10 cellular contexts compared by ENCODE assay signal in genomic region chr11:59263225-59263894, GRCh38. TPM values are rescaled to one million over a fixed set of nuclear protein-coding genes. Genes with fewer than 3 reads are reported as not detected.
A peak's percentile ranks its signal among the peaks of the same experiment; 100 is the strongest.
DNase-seq lines count a peak whose midpoint lies in the region; ATAC-seq and TF ChIP-seq lines count a peak whose summit lies in the region.
"Had no signal": no experiment of that assay in that cellular context is flagged by ENCODE, and none has a peak within 500 bp of the region (broad histone marks: within the 10 kb centered on the region; RNA-seq: fewer than 3 reads in every experiment).

No MANE protein-coding gene starts in this region.

- WGBS in suprapubic skin, result 82% methylated on average over 2 of the region's 9 CpGs

- H3K9me3 Mint-ChIP-seq in activated CD8-positive, alpha-beta T cell treated with anti-CD3 and anti-CD28 coated beads, Interleukin-2, amount 10 ng/mL, durations not matched to agents 7 days and 5 days (ENCODE audit: insufficient read depth), result no peaks in the 10 kb centered on the region
- no peaks in the 10 kb centered on the region for H3K9me3 Mint-ChIP-seq in nephron progenitor cell

- TF ChIP-seq CTCF in nephron progenitor cell (IDR thresholded peaks at IDR 0.05) (no peak), suprapubic skin (IDR thresholded peaks at IDR 0.05) (no peak)

- no peaks in the 10 kb centered on the region for H3K4me1 Mint-ChIP-seq in activated CD8-positive, alpha-beta T cell treated with anti-CD3 and anti-CD28 coated beads, Interleukin-2, amount 10 ng/mL, durations not matched to agents 7 days and 5 days (ENCODE audit: low read depth)
- peaks cover 4% of the 10 kb centered on the region for H3K4me1 Mint-ChIP-seq in nephron progenitor cell

- POLR2A ChIA-PET in activated CD8-positive, alpha-beta T cell treated with anti-CD3 and anti-CD28 coated beads, Interleukin-2, amount 10 ng/mL, durations not matched to agents 7 days and 5 days (lab: Charles Lee), result no interaction called here

- no peak overlapping the region for H3K27ac Mint-ChIP-seq in activated CD8-positive, alpha-beta T cell treated with anti-CD3 and anti-CD28 coated beads, Interleukin-2, amount 10 ng/mL, durations not matched to agents 7 days and 5 days
- no peak overlapping the region for H3K27ac Mint-ChIP-seq in nephron progenitor cell

- no peak for TF ChIP-seq POLR2A in suprapubic skin (IDR thresholded peaks at IDR 0.05)

- TF ChIP-seq EP300 in suprapubic skin (IDR thresholded peaks at IDR 0.05), result no peak

- H3K36me3 ChIP-seq in suprapubic skin, result no peaks in the 10 kb centered on the region

- H3K4me3 Mint-ChIP-seq in activated CD8-positive, alpha-beta T cell treated with anti-CD3 and anti-CD28 coated beads, Interleukin-2, amount 10 ng/mL, durations not matched to agents 7 days and 5 days, result no peak overlapping the region
- no peak overlapping the region for H3K4me3 Mint-ChIP-seq in nephron progenitor cell

- no peaks in the 10 kb centered on the region for H3K9me3 ChIP-seq in suprapubic skin

- no peaks in the 10 kb centered on the region for H3K27me3 ChIP-seq in suprapubic skin

- CTCF ChIA-PET in activated CD8-positive, alpha-beta T cell treated with anti-CD3 and anti-CD28 coated beads, Interleukin-2, amount 10 ng/mL, durations not matched to agents 7 days and 5 days (lab: Charles Lee), result interaction anchor here (0.9 to 1.3 kb wide), 3 partner anchors 10 to 166 kb away, joined by 3 to 5 read pairs (median 4); no protein-coding TSS in a partner anchor

- no peak overlapping the region for H3K27ac ChIP-seq in suprapubic skin
- H3K27ac ChIP-seq: skin epidermis had no signal

- no peaks in the 10 kb centered on the region for H3K27me3 Mint-ChIP-seq in activated CD8-positive, alpha-beta T cell treated with anti-CD3 and anti-CD28 coated beads, Interleukin-2, amount 10 ng/mL, durations not matched to agents 7 days and 5 days (ENCODE audit: low read depth)
- peaks cover 11% of the 10 kb centered on the region for H3K27me3 Mint-ChIP-seq in nephron progenitor cell (ENCODE audit: low read depth, poor library complexity)

- peak; percentile 60 for ATAC-seq in activated CD8-positive, alpha-beta T cell treated with anti-CD3 and anti-CD28 coated beads, Interleukin-2, amount 10 ng/mL, durations not matched to agents 7 days and 5 days

- H3K36me3 Mint-ChIP-seq in activated CD8-positive, alpha-beta T cell treated with anti-CD3 and anti-CD28 coated beads, Interleukin-2, amount 10 ng/mL, durations not matched to agents 7 days and 5 days (ENCODE audit: low read depth), result no peaks in the 10 kb centered on the region
- H3K36me3 Mint-ChIP-seq in nephron progenitor cell (ENCODE audit: low read depth), result no peaks in the 10 kb centered on the region

- H3K4me3 ChIP-seq in suprapubic skin, result no peak overlapping the region
- H3K4me3 ChIP-seq: skin epidermis had no signal

- DNase-seq in DMS53 (lab: John Stamatoyannopoulos, UW), result peak; percentile 42
- no peak for DNase-seq in DMS53 treated with DMSO at 0.1 percent for 48 hours (lab: John Stamatoyannopoulos, UW; ENCODE audit: unreplicated experiment)
- peak; percentile 41 for DNase-seq in KG1 (lab: John Stamatoyannopoulos, UW)
- DNase-seq in activated CD8-positive, alpha-beta T cell treated with anti-CD3 and anti-CD28 coated beads, Interleukin-2, amount 10 ng/mL, durations not matched to agents 7 days and 5 days, result peak; percentile 34
- peak; percentile 12 for DNase-seq in nephron progenitor cell
- no peak for DNase-seq in suprapubic skin (ENCODE audit: low spot score in 2 of 2)
- no peak for DNase-seq in hepatic stellate cell (ENCODE audit: low spot score)
- no peak for DNase-seq in DMS79 treated with DMSO at 0.1 percent for 48 hours (lab: John Stamatoyannopoulos, UW)

- H3K4me1 ChIP-seq in suprapubic skin, result peaks cover 2% of the 10 kb centered on the region

RNA-seq across cellular contexts. Expression of gene MPEG1, which starts 50.6 kb away (rescaled TPM):
- not detected for total RNA-seq in activated CD8-positive, alpha-beta T cell treated with anti-CD3 and anti-CD28 coated beads, Interleukin-2, amount 10 ng/mL, durations not matched to agents 7 days and 5 days
- total RNA-seq in suprapubic skin, result 1 to 10 TPM; 2.3 to 4.5 (median 2.9) TPM
- total RNA-seq: A172 had no signal

Comparison
In these comparisons a context has a peak if more than half of its experiments do, and no peak if none do; other contexts are left out.
1. DNase-seq: peak in DMS53 (single experiment), KG1 (single experiment), activated CD8-positive, alpha-beta T cell treated with anti-CD3 and anti-CD28 coated beads, Interleukin-2, amount 10 ng/mL, durations not matched to agents 7 days and 5 days (single experiment) and nephron progenitor cell (single experiment); none in DMS53 treated with DMSO at 0.1 percent for 48 hours (single experiment), suprapubic skin (0 of 2), hepatic stellate cell (single experiment) and DMS79 treated with DMSO at 0.1 percent for 48 hours (single experiment).